In the genomic region with DNA sequence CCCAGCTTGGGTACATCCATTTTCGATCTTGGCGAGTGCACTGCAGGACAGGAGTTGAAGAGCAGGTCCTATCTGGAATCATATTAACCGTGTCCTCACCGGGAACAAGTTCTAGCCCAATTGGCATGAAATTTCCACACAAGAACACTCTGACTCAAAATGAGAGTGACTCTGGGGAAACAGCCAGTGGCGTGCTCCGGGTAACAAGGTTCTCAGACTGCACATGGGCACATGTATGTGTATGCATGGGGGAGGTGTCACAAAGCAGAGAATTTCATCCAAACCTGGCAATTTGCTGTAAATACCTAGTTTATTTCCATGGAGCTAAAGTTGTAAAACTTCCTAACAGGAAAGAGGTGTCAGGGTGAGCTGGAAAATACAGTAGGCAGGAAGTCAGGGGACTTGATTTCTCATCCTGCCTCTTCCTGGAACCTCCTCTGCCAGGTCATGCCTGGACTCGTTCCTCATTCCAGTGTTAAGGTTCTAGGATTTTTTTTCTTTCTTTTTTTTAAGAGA, we compare ENCODE assay signal across 9 cellular contexts. TPM values are rescaled to one million over a fixed set of nuclear protein-coding genes. Genes with fewer than 3 reads are reported as not detected.
DNase-seq lines count a peak whose midpoint lies in the region; ATAC-seq and TF ChIP-seq lines count a peak whose summit lies in the region.
"Had no signal": no experiment of that assay in that cellular context is flagged by ENCODE, and none has a peak within 500 bp of the region (broad histone marks: within the 10 kb centered on the region; RNA-seq: fewer than 3 reads in every experiment).

No MANE protein-coding gene starts in this region.

- H3K9me3 ChIP-seq in aorta (ENCODE audit: control insufficient read depth, low read length), result no peaks in the 10 kb centered on the region

- H3K27ac Mint-ChIP-seq in WTC11, result peak overlapping the region; percentile 89
- peak overlapping the region; percentile 75 for H3K27ac Mint-ChIP-seq in glutamatergic neuron (ENCODE audit: unreplicated experiment)

- CTCF ChIA-PET in WTC11 (lab: Charles Lee), result interaction anchor here (1.0 to 4.0 kb wide), 5 partner anchors 18 to 38 kb away, joined by 4 to 24 read pairs (median 11); no protein-coding TSS in a partner anchor

- peak overlapping the region in 20 of 21 experiments; percentile 43 to 100 (median 98) for H3K27ac ChIP-seq in skin epidermis
- H3K27ac ChIP-seq in aorta (ENCODE audit: low read depth in 1 of 2, low read length in 2 of 2), result peak overlapping the region in 1 of 2 donors; percentile 42

- H3K27me3 Mint-ChIP-seq in WTC11 (ENCODE audit: low read depth) (peaks cover 20% of the 10 kb centered on the region), glutamatergic neuron (ENCODE audit: unreplicated experiment) (peaks cover 12% of the 10 kb centered on the region)

- DNase-seq in H7, result no peak
- no peak for DNase-seq in WTC11 (ENCODE audit: low spot score)
- DNase-seq in glutamatergic neuron, result no peak
- DNase-seq in NCI-H187 (lab: John Stamatoyannopoulos, UW), result no peak
- no peak for DNase-seq in aorta
- DNase-seq: activated CD4-positive, alpha-beta T cell treated with anti-CD3 and anti-CD28 coated beads for 4 hours had no signal

- H3K4me3 ChIP-seq in H7 (ENCODE audit: insufficient read depth, low read depth, low read length) (peak overlapping the region; percentile 91; the same call in 1 of the 2 replicates), skin epidermis (peak overlapping the region; percentile 60 to 98 (median 75)), aorta (ENCODE audit: low read length in 2 of 2) (peak overlapping the region in 1 of 2 donors; percentile 91)

- intact Hi-C loops in aorta (cut with DNase I), result loop anchor here (5.0 kb wide), 3 partner anchors 37 to 72 kb away; partner anchors contain the start of gene AFG3L2 (in 1 of the 2)

- POLR2A ChIA-PET in WTC11 (lab: Charles Lee), result no interaction called here

- no peak for TF ChIP-seq CTCF in WTC11 (IDR thresholded peaks at IDR 0.05)
- no peak for TF ChIP-seq CTCF in glutamatergic neuron (IDR thresholded peaks at IDR 0.05; ENCODE audit: partially characterized antibody, unreplicated experiment)

- peaks cover 49% of the 10 kb centered on the region for H3K4me1 Mint-ChIP-seq in WTC11
- peaks cover 22% of the 10 kb centered on the region for H3K4me1 Mint-ChIP-seq in glutamatergic neuron (ENCODE audit: low read depth, unreplicated experiment)

- H3K4me3 Mint-ChIP-seq in WTC11 (peak overlapping the region; percentile 79), glutamatergic neuron (ENCODE audit: unreplicated experiment) (peak overlapping the region; percentile 84)

- H3K36me3 ChIP-seq in H7 (replicated peaks; ENCODE audit: control insufficient read depth, insufficient read depth, low read length) (peaks cover 10% of the 10 kb centered on the region), aorta (ENCODE audit: control insufficient read depth in 1 of 2, insufficient read depth in 2 of 2, low read length in 1 of 2) (no peaks in the 10 kb centered on the region)

- 23 to 33% methylated on average over 7 of the region's 7 CpGs for WGBS in aorta, 2 donors

- H3K27me3 ChIP-seq in H7 (ENCODE audit: control insufficient read depth, insufficient read depth, low read length), result peaks cover 5% of the 10 kb centered on the region; the same call in 1 of the 2 replicates
- H3K27me3 ChIP-seq in aorta (ENCODE audit: control insufficient read depth in 1 of 2, insufficient read depth in 2 of 2, low read length in 1 of 2), result no peaks in the 10 kb centered on the region

- H3K9me3 Mint-ChIP-seq in WTC11 (peaks cover 8% of the 10 kb centered on the region), glutamatergic neuron (ENCODE audit: unreplicated experiment) (peaks cover 11% of the 10 kb centered on the region)

- H3K36me3 Mint-ChIP-seq in WTC11 (peaks cover 39% of the 10 kb centered on the region), glutamatergic neuron (ENCODE audit: unreplicated experiment) (peaks cover 12% of the 10 kb centered on the region)

- no peak for ATAC-seq in WTC11
- no peak for ATAC-seq in GM21360 (IDR thresholded peaks at IDR 0.05; ENCODE audit: unreplicated experiment)
- no peak for ATAC-seq in aorta (ENCODE audit: low FRiP score)
- ATAC-seq in GM21737 (IDR thresholded peaks at IDR 0.05; ENCODE audit: unreplicated experiment), result no peak

- peaks cover 0 to 13% of the 10 kb centered on the region in 2 donors for H3K4me1 ChIP-seq in aorta (ENCODE audit: control insufficient read depth in 1 of 2, insufficient read depth in 2 of 2, low read length in 2 of 2)

TF ChIP-seq in WTC11, 78 proteins besides CTCF, POLR2A, EP300 and RAD21 (continues in another document):
- TF ChIP-seq E2F1 (CRISPR knock-in tag; IDR thresholded peaks at IDR 0.05) (no peak), NR2C2 (CRISPR knock-in tag; IDR thresholded peaks at IDR 0.05) (no peak), EMX1 (CRISPR knock-in tag; IDR thresholded peaks at IDR 0.05) (no peak), SMAD3 (CRISPR knock-in tag; IDR thresholded peaks at IDR 0.05; ENCODE audit: borderline replicate concordance) (no peak), KAT7 (CRISPR knock-in tag; IDR thresholded peaks at IDR 0.05; ENCODE audit: borderline replicate concordance) (no peak), ZNF121 (CRISPR knock-in tag; IDR thresholded peaks at IDR 0.05) (no peak)
- TF ChIP-seq, protein P1, sequence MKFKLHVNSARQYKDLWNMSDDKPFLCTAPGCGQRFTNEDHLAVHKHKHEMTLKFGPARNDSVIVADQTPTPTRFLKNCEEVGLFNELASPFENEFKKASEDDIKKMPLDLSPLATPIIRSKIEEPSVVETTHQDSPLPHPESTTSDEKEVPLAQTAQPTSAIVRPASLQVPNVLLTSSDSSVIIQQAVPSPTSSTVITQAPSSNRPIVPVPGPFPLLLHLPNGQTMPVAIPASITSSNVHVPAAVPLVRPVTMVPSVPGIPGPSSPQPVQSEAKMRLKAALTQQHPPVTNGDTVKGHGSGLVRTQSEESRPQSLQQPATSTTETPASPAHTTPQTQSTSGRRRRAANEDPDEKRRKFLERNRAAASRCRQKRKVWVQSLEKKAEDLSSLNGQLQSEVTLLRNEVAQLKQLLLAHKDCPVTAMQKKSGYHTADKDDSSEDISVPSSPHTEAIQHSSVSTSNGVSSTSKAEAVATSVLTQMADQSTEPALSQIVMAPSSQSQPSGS (CRISPR knock-in tag; IDR thresholded peaks at IDR 0.05; ENCODE audit: borderline replicate concordance, low read depth), result no peak
- TF ChIP-seq, protein P2, sequence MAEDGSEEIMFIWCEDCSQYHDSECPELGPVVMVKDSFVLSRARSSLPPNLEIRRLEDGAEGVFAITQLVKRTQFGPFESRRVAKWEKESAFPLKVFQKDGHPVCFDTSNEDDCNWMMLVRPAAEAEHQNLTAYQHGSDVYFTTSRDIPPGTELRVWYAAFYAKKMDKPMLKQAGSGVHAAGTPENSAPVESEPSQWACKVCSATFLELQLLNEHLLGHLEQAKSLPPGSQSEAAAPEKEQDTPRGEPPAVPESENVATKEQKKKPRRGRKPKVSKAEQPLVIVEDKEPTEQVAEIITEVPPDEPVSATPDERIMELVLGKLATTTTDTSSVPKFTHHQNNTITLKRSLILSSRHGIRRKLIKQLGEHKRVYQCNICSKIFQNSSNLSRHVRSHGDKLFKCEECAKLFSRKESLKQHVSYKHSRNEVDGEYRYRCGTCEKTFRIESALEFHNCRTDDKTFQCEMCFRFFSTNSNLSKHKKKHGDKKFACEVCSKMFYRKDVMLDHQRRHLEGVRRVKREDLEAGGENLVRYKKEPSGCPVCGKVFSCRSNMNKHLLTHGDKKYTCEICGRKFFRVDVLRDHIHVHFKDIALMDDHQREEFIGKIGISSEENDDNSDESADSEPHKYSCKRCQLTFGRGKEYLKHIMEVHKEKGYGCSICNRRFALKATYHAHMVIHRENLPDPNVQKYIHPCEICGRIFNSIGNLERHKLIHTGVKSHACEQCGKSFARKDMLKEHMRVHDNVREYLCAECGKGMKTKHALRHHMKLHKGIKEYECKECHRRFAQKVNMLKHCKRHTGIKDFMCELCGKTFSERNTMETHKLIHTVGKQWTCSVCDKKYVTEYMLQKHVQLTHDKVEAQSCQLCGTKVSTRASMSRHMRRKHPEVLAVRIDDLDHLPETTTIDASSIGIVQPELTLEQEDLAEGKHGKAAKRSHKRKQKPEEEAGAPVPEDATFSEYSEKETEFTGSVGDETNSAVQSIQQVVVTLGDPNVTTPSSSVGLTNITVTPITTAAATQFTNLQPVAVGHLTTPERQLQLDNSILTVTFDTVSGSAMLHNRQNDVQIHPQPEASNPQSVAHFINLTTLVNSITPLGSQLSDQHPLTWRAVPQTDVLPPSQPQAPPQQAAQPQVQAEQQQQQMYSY (CRISPR knock-in tag; IDR thresholded peaks at IDR 0.05), result no peak
- TF ChIP-seq, protein P3, sequence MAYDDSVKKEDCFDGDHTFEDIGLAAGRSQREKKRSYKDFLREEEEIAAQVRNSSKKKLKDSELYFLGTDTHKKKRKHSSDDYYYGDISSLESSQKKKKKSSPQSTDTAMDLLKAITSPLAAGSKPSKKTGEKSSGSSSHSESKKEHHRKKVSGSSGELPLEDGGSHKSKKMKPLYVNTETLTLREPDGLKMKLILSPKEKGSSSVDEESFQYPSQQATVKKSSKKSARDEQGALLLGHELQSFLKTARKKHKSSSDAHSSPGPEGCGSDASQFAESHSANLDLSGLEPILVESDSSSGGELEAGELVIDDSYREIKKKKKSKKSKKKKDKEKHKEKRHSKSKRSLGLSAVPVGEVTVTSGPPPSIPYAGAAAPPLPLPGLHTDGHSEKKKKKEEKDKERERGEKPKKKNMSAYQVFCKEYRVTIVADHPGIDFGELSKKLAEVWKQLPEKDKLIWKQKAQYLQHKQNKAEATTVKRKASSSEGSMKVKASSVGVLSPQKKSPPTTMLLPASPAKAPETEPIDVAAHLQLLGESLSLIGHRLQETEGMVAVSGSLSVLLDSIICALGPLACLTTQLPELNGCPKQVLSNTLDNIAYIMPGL (CRISPR knock-in tag; IDR thresholded peaks at IDR 0.05), result no peak

RNA-seq across cellular contexts. Expression of gene TUBB6, which starts 1.7 kb away (rescaled TPM):
- total RNA-seq in H7 (2014; rRNA removed; shearing (Covaris generic)), result 520 and 657 TPM in 2 replicates
- 137 to 240 TPM (median 149 TPM) in 3 replicates for total RNA-seq in WTC11 (2021)
- total RNA-seq in glutamatergic neuron (ENCODE audit: unreplicated experiment), result 35.6 TPM
- total RNA-seq in aorta, result 100 to 1,000 TPM; 155 to 257 TPM
- 100 to 1,000 TPM; 137 to 187 TPM for polyA plus RNA-seq in aorta

RNA-seq across cellular contexts. Expression of gene CIDEA, which starts 55.6 kb away (rescaled TPM):
- total RNA-seq in H7 (2014; rRNA removed; shearing (Covaris generic)), result 0.15 TPM in 1 of 2 replicates, not detected in the other
- total RNA-seq in WTC11 (2021) (0.23 to 0.50 TPM (median 0.23 TPM) in 3 replicates), glutamatergic neuron (ENCODE audit: unreplicated experiment) (not detected), aorta (under 1 TPM; 0.57 to 0.58 TPM)
- not detected for polyA plus RNA-seq in aorta
